In the genomic region with DNA sequence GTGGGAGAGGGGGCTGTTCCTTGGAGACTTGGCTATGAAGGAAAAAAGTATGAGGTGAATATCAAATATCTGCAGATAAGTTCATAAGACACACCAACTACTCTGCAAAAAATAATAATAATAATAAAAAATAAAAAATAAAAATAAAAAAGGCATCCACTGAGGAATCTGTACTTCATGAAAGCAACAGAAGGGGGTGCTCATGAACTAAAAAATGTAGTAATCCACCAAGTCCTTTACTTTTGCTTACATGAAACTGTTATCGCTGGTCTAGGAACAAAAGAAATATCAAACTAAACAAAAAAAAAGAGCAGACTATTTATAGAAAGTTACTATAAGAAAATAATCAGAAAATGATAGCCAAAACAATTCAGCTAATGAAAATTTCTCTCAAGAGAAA, we compare ENCODE assay signal across 17 cellular contexts.
A peak's percentile ranks its signal among the peaks of the same experiment; 100 is the strongest.
DNase-seq lines count a peak whose midpoint lies in the region; ATAC-seq and TF ChIP-seq lines count a peak whose summit lies in the region.
"Had no signal": no experiment of that assay in that cellular context is flagged by ENCODE, and none has a peak within 500 bp of the region (broad histone marks: within the 10 kb centered on the region; RNA-seq: fewer than 3 reads in every experiment).

No MANE protein-coding gene starts in this region.

- TF ChIP-seq CTCF in left ventricle myocardium inferior (IDR thresholded peaks at IDR 0.05; ENCODE audit: borderline replicate concordance) (peak; percentile 42), PC-9 (conservative IDR thresholded peaks at IDR 0.05) (0 out of 2 replicates have a peak, but pooled peaks have one; percentile 17), mesothelial cell of epicardium (IDR thresholded peaks at IDR 0.05; ENCODE audit: unreplicated experiment) (peak; percentile 24)

- peaks cover 3% of the 10 kb centered on the region for H3K36me3 Mint-ChIP-seq in mesothelial cell of epicardium
- H3K36me3 Mint-ChIP-seq in CD8-positive, alpha-beta memory T cell: no peaks in the 10 kb centered on the region
- H3K36me3 Mint-ChIP-seq: CD4-positive, CD25-positive, alpha-beta regulatory T cell had no signal

- H3K27ac Mint-ChIP-seq in mesothelial cell of epicardium: no peak overlapping the region
- H3K27ac Mint-ChIP-seq in CD8-positive, alpha-beta memory T cell: no peak overlapping the region
- H3K27ac Mint-ChIP-seq: CD4-positive, CD25-positive, alpha-beta regulatory T cell had no signal

- H3K27ac ChIP-seq in left ventricle myocardium inferior (replicated peaks) (no peak overlapping the region), PC-9 (no peak overlapping the region)
- no peak overlapping the region for H3K27ac ChIP-seq in CD8-positive, alpha-beta memory T cell (ENCODE audit: low read depth, low read length)
- H3K27ac ChIP-seq: SK-N-MC had no signal

- no peaks in the 10 kb centered on the region for H3F3A ChIP-seq in PC-9 (ENCODE audit: insufficient read depth, low read depth)

- H3K27me3 ChIP-seq in left ventricle myocardium inferior (ENCODE audit: low read depth) (no peaks in the 10 kb centered on the region), PC-9 (ENCODE audit: insufficient read depth, low read depth) (no peaks in the 10 kb centered on the region), MG63 (no peaks in the 10 kb centered on the region)
- H3K27me3 ChIP-seq in CD8-positive, alpha-beta memory T cell (ENCODE audit: insufficient read depth, low read length, poor library complexity, severe bottlenecking): no peaks in the 10 kb centered on the region

- POLR2A ChIA-PET in PC-9 (lab: Charles Lee; ENCODE audit: unreplicated experiment): interaction anchor here (0.6 kb wide), 1 partner anchor 166 kb away, joined by 3 read pairs; no protein-coding TSS in a partner anchor
- POLR2A ChIA-PET in CD8-positive, alpha-beta memory T cell (lab: Charles Lee): no interaction called here

- no peaks in the 10 kb centered on the region for H3K9me2 ChIP-seq in PC-9 (ENCODE audit: insufficient read depth)

- peaks cover 24% of the 10 kb centered on the region for H3K9me3 Mint-ChIP-seq in mesothelial cell of epicardium
- peaks cover 0 to 4% (median 3%) of the 10 kb centered on the region in 5 donors for H3K9me3 Mint-ChIP-seq in CD8-positive, alpha-beta memory T cell

- no peaks in the 10 kb centered on the region for H3K36me3 ChIP-seq in left ventricle myocardium inferior
- no peaks in the 10 kb centered on the region for H3K36me3 ChIP-seq in PC-9 (ENCODE audit: low read depth)
- no peaks in the 10 kb centered on the region for H3K36me3 ChIP-seq in CD8-positive, alpha-beta memory T cell (ENCODE audit: insufficient read depth, low read length)
- H3K36me3 ChIP-seq in MG63: no peaks in the 10 kb centered on the region

- no peaks in the 10 kb centered on the region for H3K79me2 ChIP-seq in PC-9 (ENCODE audit: low read depth)

- H3K4me2 ChIP-seq in PC-9: no peak overlapping the region

- no peaks in the 10 kb centered on the region for H4K20me1 ChIP-seq in PC-9 (ENCODE audit: insufficient read depth)

- H3K9me3 ChIP-seq in left ventricle myocardium inferior (replicated peaks): no peaks in the 10 kb centered on the region
- H3K9me3 ChIP-seq in PC-9 (ENCODE audit: insufficient read depth, low read depth): no peaks in the 10 kb centered on the region
- H3K9me3 ChIP-seq in CD8-positive, alpha-beta memory T cell (ENCODE audit: low read length): no peaks in the 10 kb centered on the region
- no peaks in the 10 kb centered on the region for H3K9me3 ChIP-seq in MG63

- no peak overlapping the region for H2AFZ ChIP-seq in PC-9

- BruUV-seq in PC-9 (replicated peaks; lab: Mats Ljungman, UMichigan): no TSS peak

- H3K4me1 ChIP-seq in left ventricle myocardium inferior (peaks cover 7% of the 10 kb centered on the region), PC-9 (replicated peaks; ENCODE audit: insufficient read depth) (no peaks in the 10 kb centered on the region)
- no peaks in the 10 kb centered on the region for H3K4me1 ChIP-seq in CD8-positive, alpha-beta memory T cell (ENCODE audit: insufficient read depth, low read length)

- intact Hi-C loops in left ventricle myocardium inferior (cut with micrococcal nuclease) (no loop called here), cardiac septum (cut with DNase I) (no loop called here), PC-9 (cut with micrococcal nuclease; ENCODE audit: unreplicated experiment) (no loop called here)

- CTCF ChIA-PET in PC-9 (lab: Charles Lee): no interaction called here
- CTCF ChIA-PET in CD8-positive, alpha-beta memory T cell (lab: Charles Lee): no interaction called here

- no peak for DNase-seq in left ventricle myocardium inferior
- DNase-seq in cardiac septum (ENCODE audit: low spot score): no peak
- DNase-seq in PC-9: no peak
- no peak for DNase-seq in mesothelial cell of epicardium (ENCODE audit: low spot score in 2 of 2, unreplicated experiment in 2 of 2)
- no peak for DNase-seq in NCI-H2107 (lab: John Stamatoyannopoulos, UW)
- DNase-seq in CD8-positive, alpha-beta memory T cell: no peak
- no peak for DNase-seq in MG63
- DNase-seq: Calu3; CD4-positive, CD25-positive, alpha-beta regulatory T cell; MV-4-11; NCI-H1436; NCI-H2029 treated with DMSO at 0.1 percent for 48 hours; NCI-H226; NCI-H526 treated with DMSO at 0.1 percent for 48 hours; PC-3 had no signal

- no peak overlapping the region for H3K4me3 Mint-ChIP-seq in mesothelial cell of epicardium
- H3K4me3 Mint-ChIP-seq in CD8-positive, alpha-beta memory T cell: no peak overlapping the region
- H3K4me3 Mint-ChIP-seq: CD4-positive, CD25-positive, alpha-beta regulatory T cell had no signal

- no peaks in the 10 kb centered on the region for H3K4me1 Mint-ChIP-seq in mesothelial cell of epicardium
- H3K4me1 Mint-ChIP-seq in CD8-positive, alpha-beta memory T cell: no peaks in the 10 kb centered on the region
- H3K4me1 Mint-ChIP-seq: CD4-positive, CD25-positive, alpha-beta regulatory T cell had no signal

- ATAC-seq in HG03457 (IDR thresholded peaks at IDR 0.05; ENCODE audit: unreplicated experiment): no peak
- ATAC-seq: PC-3 had no signal

- H3K27me3 Mint-ChIP-seq in mesothelial cell of epicardium (ENCODE audit: low read depth): peaks cover 3% of the 10 kb centered on the region
- no peaks in the 10 kb centered on the region for H3K27me3 Mint-ChIP-seq in CD8-positive, alpha-beta memory T cell

- no peak overlapping the region for H3K4me3 ChIP-seq in left ventricle myocardium inferior
- no peak overlapping the region for H3K4me3 ChIP-seq in PC-9
- no peak overlapping the region for H3K4me3 ChIP-seq in CD8-positive, alpha-beta memory T cell (ENCODE audit: low read length)
- no peak overlapping the region for H3K4me3 ChIP-seq in MG63
- H3K4me3 ChIP-seq: SK-N-MC had no signal
